Comparison of ENCODE assay signal across 24 cellular contexts in genomic region chr3:134376786-134377431, GRCh38. TPM values are rescaled to one million over a fixed set of nuclear protein-coding genes. Genes with fewer than 3 reads are reported as not detected.
A peak's percentile ranks its signal among the peaks of the same experiment; 100 is the strongest.
DNase-seq lines count a peak whose midpoint lies in the region; ATAC-seq and TF ChIP-seq lines count a peak whose summit lies in the region.
"Had no signal": no experiment of that assay in that cellular context is flagged by ENCODE, and none has a peak within 500 bp of the region (broad histone marks: within the 10 kb centered on the region; RNA-seq: fewer than 3 reads in every experiment).

No MANE protein-coding gene starts in this region.

- TF ChIP-seq CTCF in Panc1 (IDR thresholded peaks at IDR 0.05) (no peak), epithelial cell of esophagus (IDR thresholded peaks at IDR 0.05; ENCODE audit: insufficient read depth, low read depth, low read length, missing control alignments) (no peak), mucosa of descending colon (IDR thresholded peaks at IDR 0.05) (no peak), testis (IDR thresholded peaks at IDR 0.05) (no peak)

- no TSS peak for BruUV-seq in Panc1 (replicated peaks; lab: Mats Ljungman, UMichigan)

- TF ChIP-seq POLR2A in testis (IDR thresholded peaks at IDR 0.05) = no peak

- H3K9me3 ChIP-seq in Panc1 (ENCODE audit: control insufficient read depth, insufficient read depth, low read depth, low read length) = no peaks in the 10 kb centered on the region
- H3K9me3 ChIP-seq in mucosa of descending colon = no peaks in the 10 kb centered on the region
- H3K9me3 ChIP-seq in testis = no peaks in the 10 kb centered on the region
- H3K9me3 ChIP-seq: ascending aorta, pancreas, right lobe of liver had no signal

- H3K27ac ChIP-seq in Panc1 (ENCODE audit: low read length) (peak overlapping the region; percentile 58), testis (no peak overlapping the region)
- H3K27ac ChIP-seq: ascending aorta, hepatocyte had no signal

- POLR2A ChIA-PET in Panc1 (lab: Charles Lee) = no interaction called here

- H3K4me1 ChIP-seq in Panc1 (ENCODE audit: control insufficient read depth, insufficient read depth, low read length) = peaks cover 38% of the 10 kb centered on the region
- H3K4me1 ChIP-seq in mucosa of descending colon (ENCODE audit: low read depth) = peaks cover 15% of the 10 kb centered on the region
- peaks cover 14% of the 10 kb centered on the region for H3K4me1 ChIP-seq in testis

- in situ Hi-C loops in Panc1 (cut with HindIII; ENCODE audit: low pct_unique_long_range_greater_than_20kb, low sequenced_read_pairs) = no loop called here

- ATAC-seq in Panc1 = no peak
- ATAC-seq in mucosa of descending colon = peak; percentile 50
- ATAC-seq in GM19455 (IDR thresholded peaks at IDR 0.05; ENCODE audit: unreplicated experiment) = no peak
- ATAC-seq: activated naive CD4-positive, alpha-beta T cell treated with anti-CD3 and anti-CD28 coated beads, Interleukin-2, amount 50 U/mL, for 72 hours; activated T-cell treated with anti-CD3 and anti-CD28 coated beads, Interleukin-2, amount 50 U/mL, for 72 hours; CD8-positive, alpha-beta T cell; GM12878; pancreas; right lobe of liver had no signal

- 90 to 96% methylated on average over 5 of the region's 5 CpGs for WGBS in testis, 2 donors

- H3K36me3 ChIP-seq in Panc1 (ENCODE audit: control insufficient read depth, insufficient read depth, low read length) = no peaks in the 10 kb centered on the region; the same call in 1 of the 2 replicates
- H3K36me3 ChIP-seq in mucosa of descending colon (ENCODE audit: low read depth) = no peaks in the 10 kb centered on the region
- no peaks in the 10 kb centered on the region for H3K36me3 ChIP-seq in testis (ENCODE audit: low read depth, missing control alignments)
- H3K36me3 ChIP-seq: pancreas, right lobe of liver had no signal

- no peak overlapping the region for H3K4me3 ChIP-seq in Panc1 (ENCODE audit: low read depth in 2 of 2, low read length in 2 of 2)
- H3K4me3 ChIP-seq in epithelial cell of esophagus (ENCODE audit: low read length) = no peak overlapping the region
- H3K4me3 ChIP-seq in mucosa of descending colon = no peak overlapping the region
- H3K4me3 ChIP-seq in testis = no peak overlapping the region
- H3K4me3 ChIP-seq: ascending aorta, GM12878, hepatocyte, lung, pancreas, right lobe of liver had no signal

- CTCF ChIA-PET in Panc1 (lab: Charles Lee) = interaction anchor here (0.6 kb wide), 1 partner anchor 16 kb away, joined by 3 read pairs; no protein-coding TSS in a partner anchor

- intact Hi-C loops in Panc1 (cut with micrococcal nuclease; ENCODE audit: unreplicated experiment) (loop anchor here (5.0 kb wide), 1 partner anchor 95 kb away; no protein-coding TSS in a partner anchor), mucosa of descending colon (cut with DNase I, micrococcal nuclease) (loop anchor here in 1 of 2 donors (5.0 kb wide), 1 partner anchor 65 kb away; no protein-coding TSS in a partner anchor), testis (cut with DNase I; ENCODE audit: low total_unique reads) (no loop called here)

- no peak for DNase-seq in Panc1 (ENCODE audit: low read depth, low spot score)
- DNase-seq in epithelial cell of esophagus (ENCODE audit: low read depth) = peak; percentile 52
- DNase-seq in mucosa of descending colon = peak in 1 of 3 donors; percentile 63
- DNase-seq in testis = peak; percentile 8
- DNase-seq in stimulated activated CD4-positive, alpha-beta T cell treated with anti-CD3 and anti-CD28 coated beads, Interleukin-12 subunit alpha, Interleukin-12 subunit beta, amount 100 ng/mL, for 4 hours = no peak
- no peak for DNase-seq in ureter (ENCODE audit: low spot score)
- DNase-seq: activated CD4-positive, CD25-positive, alpha-beta regulatory T cell; activated T-cell treated with anti-CD3 and anti-CD28 coated beads, Interleukin-2, amount 50 U/mL, for 72 hours; CD8-positive, alpha-beta T cell; DMS79 treated with DMSO at 0.1 percent for 48 hours; erythroblast; GOT3; Kasumi-1; NCI-H1694 treated with DMSO at 0.1 percent for 48 hours; NCI-H69; pancreas; T1000 had no signal

- H3K27me3 ChIP-seq in Panc1 (ENCODE audit: control insufficient read depth, insufficient read depth, low read length) = no peaks in the 10 kb centered on the region; the same call in 1 of the 2 replicates
- no peaks in the 10 kb centered on the region for H3K27me3 ChIP-seq in testis
- H3K27me3 ChIP-seq: ascending aorta, hepatocyte, pancreas, right lobe of liver had no signal

RNA-seq across cellular contexts. Expression of gene AMOTL2, which starts 2.7 kb away (rescaled TPM):
- total RNA-seq in Panc1 (2021; ENCODE audit: unreplicated experiment) (146 TPM), mucosa of descending colon (10 to 100 TPM; 17.9 to 35.1 (median 21.2) TPM), testis (10 to 100 TPM; 35.8 to 61.0 TPM), ureter (76.2 TPM)
- 73.2 TPM for polyA plus RNA-seq in Panc1 (2012; ENCODE audit: insufficient read length)
- 19.6 TPM for polyA plus RNA-seq in testis (ENCODE audit: insufficient read depth, low read depth, low replicate concordance)
- total RNA-seq: CD8-positive, alpha-beta T cell had no signal

Comparison
In these comparisons a context has a peak if more than half of its experiments do, and no peak if none do; other contexts are left out.
1. DNase-seq: peak in epithelial cell of esophagus (single experiment) and testis (single experiment); none in Panc1 (single experiment), stimulated activated CD4-positive, alpha-beta T cell treated with anti-CD3 and anti-CD28 coated beads, Interleukin-12 subunit alpha, Interleukin-12 subunit beta, amount 100 ng/mL, for 4 hours (single experiment) and ureter (single experiment).